Comparison of ENCODE assay signal across 1 cellular context in the genomic region with DNA sequence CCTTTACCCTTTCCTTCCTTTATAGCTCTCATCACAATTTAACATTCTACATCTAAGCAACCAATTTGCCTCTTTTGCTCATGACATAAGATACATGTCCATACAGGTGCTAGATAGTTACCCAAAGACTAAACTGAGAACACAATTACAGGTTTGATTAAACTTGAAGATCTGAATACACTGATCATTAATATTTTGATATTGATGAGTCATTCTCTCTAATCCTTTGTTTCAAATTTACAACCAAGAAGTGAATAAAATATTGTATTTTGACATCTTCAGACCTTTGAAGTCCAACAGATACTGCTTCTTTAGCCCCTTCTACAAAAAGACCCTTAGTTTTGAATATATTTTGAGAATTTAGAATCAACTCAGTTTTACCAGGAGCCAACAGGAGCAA.
TF ChIP-seq lines count a peak whose summit lies in the region.

No MANE protein-coding gene starts in this region.

TF ChIP-seq in HCT116, 20 proteins besides CTCF, POLR2A, EP300 and RAD21:
- TF ChIP-seq, protein P1, sequence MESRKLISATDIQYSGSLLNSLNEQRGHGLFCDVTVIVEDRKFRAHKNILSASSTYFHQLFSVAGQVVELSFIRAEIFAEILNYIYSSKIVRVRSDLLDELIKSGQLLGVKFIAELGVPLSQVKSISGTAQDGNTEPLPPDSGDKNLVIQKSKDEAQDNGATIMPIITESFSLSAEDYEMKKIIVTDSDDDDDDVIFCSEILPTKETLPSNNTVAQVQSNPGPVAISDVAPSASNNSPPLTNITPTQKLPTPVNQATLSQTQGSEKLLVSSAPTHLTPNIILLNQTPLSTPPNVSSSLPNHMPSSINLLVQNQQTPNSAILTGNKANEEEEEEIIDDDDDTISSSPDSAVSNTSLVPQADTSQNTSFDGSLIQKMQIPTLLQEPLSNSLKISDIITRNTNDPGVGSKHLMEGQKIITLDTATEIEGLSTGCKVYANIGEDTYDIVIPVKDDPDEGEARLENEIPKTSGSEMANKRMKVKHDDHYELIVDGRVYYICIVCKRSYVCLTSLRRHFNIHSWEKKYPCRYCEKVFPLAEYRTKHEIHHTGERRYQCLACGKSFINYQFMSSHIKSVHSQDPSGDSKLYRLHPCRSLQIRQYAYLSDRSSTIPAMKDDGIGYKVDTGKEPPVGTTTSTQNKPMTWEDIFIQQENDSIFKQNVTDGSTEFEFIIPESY (IDR thresholded peaks at IDR 0.05; ENCODE audit: extremely low read depth, insufficient replicate concordance, low read length) = no peak
- TF ChIP-seq, protein P2, sequence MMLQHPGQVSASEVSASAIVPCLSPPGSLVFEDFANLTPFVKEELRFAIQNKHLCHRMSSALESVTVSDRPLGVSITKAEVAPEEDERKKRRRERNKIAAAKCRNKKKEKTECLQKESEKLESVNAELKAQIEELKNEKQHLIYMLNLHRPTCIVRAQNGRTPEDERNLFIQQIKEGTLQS (IDR thresholded peaks at IDR 0.05) = no peak
- TF ChIP-seq YY1 (IDR thresholded peaks at IDR 0.05; ENCODE audit: extremely low read depth, insufficient replicate concordance, low read depth, low read length) (no peak), SIN3A (IDR thresholded peaks at IDR 0.05; ENCODE audit: low read depth) (no peak), EZH2phosphoT487 (IDR thresholded peaks at IDR 0.05; ENCODE audit: borderline replicate concordance) (no peak)
- TF ChIP-seq, protein P3, sequence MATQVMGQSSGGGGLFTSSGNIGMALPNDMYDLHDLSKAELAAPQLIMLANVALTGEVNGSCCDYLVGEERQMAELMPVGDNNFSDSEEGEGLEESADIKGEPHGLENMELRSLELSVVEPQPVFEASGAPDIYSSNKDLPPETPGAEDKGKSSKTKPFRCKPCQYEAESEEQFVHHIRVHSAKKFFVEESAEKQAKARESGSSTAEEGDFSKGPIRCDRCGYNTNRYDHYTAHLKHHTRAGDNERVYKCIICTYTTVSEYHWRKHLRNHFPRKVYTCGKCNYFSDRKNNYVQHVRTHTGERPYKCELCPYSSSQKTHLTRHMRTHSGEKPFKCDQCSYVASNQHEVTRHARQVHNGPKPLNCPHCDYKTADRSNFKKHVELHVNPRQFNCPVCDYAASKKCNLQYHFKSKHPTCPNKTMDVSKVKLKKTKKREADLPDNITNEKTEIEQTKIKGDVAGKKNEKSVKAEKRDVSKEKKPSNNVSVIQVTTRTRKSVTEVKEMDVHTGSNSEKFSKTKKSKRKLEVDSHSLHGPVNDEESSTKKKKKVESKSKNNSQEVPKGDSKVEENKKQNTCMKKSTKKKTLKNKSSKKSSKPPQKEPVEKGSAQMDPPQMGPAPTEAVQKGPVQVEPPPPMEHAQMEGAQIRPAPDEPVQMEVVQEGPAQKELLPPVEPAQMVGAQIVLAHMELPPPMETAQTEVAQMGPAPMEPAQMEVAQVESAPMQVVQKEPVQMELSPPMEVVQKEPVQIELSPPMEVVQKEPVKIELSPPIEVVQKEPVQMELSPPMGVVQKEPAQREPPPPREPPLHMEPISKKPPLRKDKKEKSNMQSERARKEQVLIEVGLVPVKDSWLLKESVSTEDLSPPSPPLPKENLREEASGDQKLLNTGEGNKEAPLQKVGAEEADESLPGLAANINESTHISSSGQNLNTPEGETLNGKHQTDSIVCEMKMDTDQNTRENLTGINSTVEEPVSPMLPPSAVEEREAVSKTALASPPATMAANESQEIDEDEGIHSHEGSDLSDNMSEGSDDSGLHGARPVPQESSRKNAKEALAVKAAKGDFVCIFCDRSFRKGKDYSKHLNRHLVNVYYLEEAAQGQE (IDR thresholded peaks at IDR 0.05; ENCODE audit: low read depth) = no peak
